In the genomic region with DNA sequence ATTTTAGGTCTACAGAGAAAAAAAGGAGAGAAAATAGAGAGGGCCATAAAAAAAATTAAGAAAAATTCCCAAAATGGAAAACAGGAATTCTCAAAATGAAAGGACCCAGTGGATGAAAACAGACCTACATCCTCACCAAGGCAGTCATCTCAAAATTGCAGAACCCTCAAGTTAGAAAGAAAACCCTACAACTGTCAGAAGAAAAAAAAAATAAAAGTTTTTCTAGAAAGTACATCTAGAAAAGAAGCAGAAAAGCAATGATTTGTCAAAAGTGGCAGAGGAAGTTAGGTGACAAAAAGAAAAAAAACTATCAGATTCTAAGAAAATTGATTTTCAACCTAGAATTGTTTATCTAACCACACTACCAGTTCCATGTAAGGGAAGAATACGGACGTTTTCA, we compare ENCODE assay signal across 33 cellular contexts.
"Had no signal": no experiment of that assay in that cellular context is flagged by ENCODE, and none has a peak within 500 bp of the region (broad histone marks: within the 10 kb centered on the region; RNA-seq: fewer than 3 reads in every experiment).

No MANE protein-coding gene starts in this region.

- H3K9me3 ChIP-seq: adrenal gland, body of pancreas, colonic mucosa, gastrocnemius medialis had no signal

- H3K36me3 ChIP-seq: adrenal gland, colonic mucosa, esophagus muscularis mucosa, gastrocnemius medialis, heart left ventricle, WERI-Rb-1 had no signal

- H3K4me3 ChIP-seq: adrenal gland, body of pancreas, colonic mucosa, esophagus muscularis mucosa, gastrocnemius medialis, heart left ventricle had no signal

- H3K4me3 Mint-ChIP-seq: activated B cell treated with CpG ODN at 0.5 μM for 24 hours; activated CD8-positive, alpha-beta memory T cell treated with anti-CD3 and anti-CD28 coated beads, Interleukin-2, amount 10 ng/mL, durations not matched to agents 7 days and 5 days; activated CD8-positive, alpha-beta T cell treated with anti-CD3 and anti-CD28 coated beads, Interleukin-2, amount 10 ng/mL, durations not matched to agents 7 days and 5 days; activated naive CD4-positive, alpha-beta T cell treated with anti-CD3 and anti-CD28 coated beads for 36 hours; activated naive CD4-positive, alpha-beta T cell treated with anti-CD3 and anti-CD28 coated beads, Interleukin-2, amount 50 U/mL, for 24 hours; activated naive CD8-positive, alpha-beta T cell treated with anti-CD3 and anti-CD28 coated beads for 36 hours; activated naive CD8-positive, alpha-beta T cell treated with anti-CD3 and anti-CD28 coated beads, Interleukin-2, amount 50 U/mL, for 24 hours; activated T-cell treated with anti-CD3 and anti-CD28 coated beads, Interleukin-2, amount 50 U/mL, for 24 hours; activated T-helper 17 cell treated with anti-CD3 and anti-CD28 coated beads, Interleukin-2, amount 50 U/mL, for 72 hours; endodermal cell had no signal

- H3K4me1 ChIP-seq: body of pancreas, colonic mucosa, esophagus muscularis mucosa, foreskin keratinocyte, gastrocnemius medialis had no signal

- H3K27ac Mint-ChIP-seq: activated B cell treated with CpG ODN at 0.5 μM for 24 hours; activated CD8-positive, alpha-beta memory T cell treated with anti-CD3 and anti-CD28 coated beads, Interleukin-2, amount 10 ng/mL, durations not matched to agents 7 days and 5 days; activated CD8-positive, alpha-beta T cell treated with anti-CD3 and anti-CD28 coated beads, Interleukin-2, amount 10 ng/mL, durations not matched to agents 7 days and 5 days; activated naive CD4-positive, alpha-beta T cell treated with anti-CD3 and anti-CD28 coated beads for 36 hours; activated naive CD4-positive, alpha-beta T cell treated with anti-CD3 and anti-CD28 coated beads, Interleukin-2, amount 50 U/mL, for 24 hours; activated naive CD8-positive, alpha-beta T cell treated with anti-CD3 and anti-CD28 coated beads for 36 hours; activated naive CD8-positive, alpha-beta T cell treated with anti-CD3 and anti-CD28 coated beads, Interleukin-2, amount 50 U/mL, for 24 hours; activated T-cell treated with anti-CD3 and anti-CD28 coated beads, Interleukin-2, amount 50 U/mL, for 24 hours; activated T-helper 17 cell treated with anti-CD3 and anti-CD28 coated beads, Interleukin-2, amount 50 U/mL, for 72 hours; endodermal cell had no signal

- H3K27me3 ChIP-seq: adrenal gland, body of pancreas, colonic mucosa, esophagus muscularis mucosa, foreskin keratinocyte, gastrocnemius medialis, heart left ventricle had no signal

- H3K27ac ChIP-seq: adrenal gland, body of pancreas, colonic mucosa, esophagus muscularis mucosa, foreskin keratinocyte, gastrocnemius medialis, heart left ventricle, WERI-Rb-1 had no signal

- ATAC-seq: activated CD4-positive, CD25-positive, alpha-beta regulatory T cell treated with anti-CD3 and anti-CD28 coated beads, Interleukin-2, amount 50 U/mL, for 24 hours; activated CD8-positive, alpha-beta memory T cell treated with anti-CD3 and anti-CD28 coated beads, Interleukin-2, amount 10 ng/mL, durations not matched to agents 7 days and 5 days; activated CD8-positive, alpha-beta T cell treated with anti-CD3 and anti-CD28 coated beads, Interleukin-2, amount 10 ng/mL, durations not matched to agents 7 days and 5 days; activated naive CD8-positive, alpha-beta T cell treated with anti-CD3 and anti-CD28 coated beads, Interleukin-2, amount 50 U/mL, for 24 hours; activated T-helper 17 cell treated with anti-CD3 and anti-CD28 coated beads, Interleukin-2, amount 50 U/mL, for 72 hours; body of pancreas; foreskin keratinocyte; gastrocnemius medialis; heart left ventricle had no signal

- H3K36me3 Mint-ChIP-seq: activated CD8-positive, alpha-beta memory T cell treated with anti-CD3 and anti-CD28 coated beads, Interleukin-2, amount 10 ng/mL, durations not matched to agents 7 days and 5 days had no signal

- H3K27me3 Mint-ChIP-seq: activated B cell treated with CpG ODN at 0.5 μM for 24 hours; activated CD8-positive, alpha-beta memory T cell treated with anti-CD3 and anti-CD28 coated beads, Interleukin-2, amount 10 ng/mL, durations not matched to agents 7 days and 5 days; activated naive CD4-positive, alpha-beta T cell treated with anti-CD3 and anti-CD28 coated beads, Interleukin-2, amount 50 U/mL, for 24 hours; activated naive CD8-positive, alpha-beta T cell treated with anti-CD3 and anti-CD28 coated beads for 36 hours; activated naive CD8-positive, alpha-beta T cell treated with anti-CD3 and anti-CD28 coated beads, Interleukin-2, amount 50 U/mL, for 24 hours; activated T-cell treated with anti-CD3 and anti-CD28 coated beads, Interleukin-2, amount 50 U/mL, for 24 hours; activated T-helper 17 cell treated with anti-CD3 and anti-CD28 coated beads, Interleukin-2, amount 50 U/mL, for 72 hours had no signal

- H3K4me1 Mint-ChIP-seq: activated B cell treated with CpG ODN at 0.5 μM for 24 hours; activated naive CD4-positive, alpha-beta T cell treated with anti-CD3 and anti-CD28 coated beads, Interleukin-2, amount 50 U/mL, for 24 hours; activated T-helper 17 cell treated with anti-CD3 and anti-CD28 coated beads, Interleukin-2, amount 50 U/mL, for 72 hours had no signal

- DNase-seq: activated B cell treated with CpG ODN at 0.5 μM for 24 hours; activated CD4-positive, alpha-beta T cell treated with anti-CD3 and anti-CD28 coated beads for 48 hours; activated CD4-positive, alpha-beta T cell treated with anti-CD3 and anti-CD28 coated beads, Interleukin-2, amount 50 U/mL, for 1 hour; activated CD4-positive, alpha-beta T cell treated with anti-CD3 and anti-CD28 coated beads, Interleukin-2, amount 50 U/mL, for 48 hours; activated CD8-positive, alpha-beta memory T cell treated with anti-CD3 and anti-CD28 coated beads, Interleukin-2, amount 10 ng/mL, durations not matched to agents 7 days and 5 days; activated CD8-positive, alpha-beta memory T cell treated with anti-CD3 and anti-CD28 coated beads, Interleukin-2, amount 50 U/mL, for 4 hours; activated CD8-positive, alpha-beta T cell treated with anti-CD3 and anti-CD28 coated beads, Interleukin-2, amount 10 ng/mL, durations not matched to agents 7 days and 5 days; activated effector memory CD4-positive, alpha-beta T cell treated with anti-CD3 and anti-CD28 coated beads, Interleukin-2, amount 50 U/mL, for 16 hours; activated naive CD4-positive, alpha-beta T cell treated with anti-CD3 and anti-CD28 coated beads for 36 hours; activated naive CD8-positive, alpha-beta T cell treated with anti-CD3 and anti-CD28 coated beads for 36 hours; activated naive CD8-positive, alpha-beta T cell treated with anti-CD3 and anti-CD28 coated beads, Interleukin-2, amount 50 U/mL, for 24 hours; activated T-cell treated with anti-CD3 and anti-CD28 coated beads, Interleukin-2, amount 50 U/mL, for 24 hours; adrenal gland; amygdala; aorta; body of pancreas; caudate nucleus; cerebellar nuclear complex; colonic mucosa; effector CD8-positive, alpha-beta T cell; endodermal cell; erythroblast; foreskin keratinocyte; gastrocnemius medialis; glutamatergic neuron; heart left ventricle; T-helper 1 cell; T-helper 2 cell; WERI-Rb-1 had no signal
